Comparison of ENCODE assay signal across 9 cellular contexts in the genomic region with DNA sequence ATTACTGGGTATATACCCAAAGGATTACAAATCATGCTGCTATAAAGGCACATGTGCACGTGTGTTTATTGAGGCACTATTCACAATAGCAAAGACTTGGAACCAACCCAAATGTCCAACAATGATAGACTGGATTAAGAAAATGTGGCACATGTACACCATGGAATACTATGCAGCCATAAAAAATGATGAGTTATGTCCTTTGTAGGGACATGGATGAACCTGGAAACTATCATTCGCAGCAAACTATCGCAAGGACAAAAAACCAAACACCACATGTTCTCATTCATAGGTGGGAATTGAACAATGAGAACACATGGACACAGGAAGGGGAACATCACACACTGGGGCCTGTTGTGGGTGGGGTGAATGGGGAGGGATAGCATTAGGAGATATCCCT. TPM values are rescaled to one million over a fixed set of nuclear protein-coding genes. Genes with fewer than 3 reads are reported as not detected.
"Had no signal": no experiment of that assay in that cellular context is flagged by ENCODE, and none has a peak within 500 bp of the region (broad histone marks: within the 10 kb centered on the region; RNA-seq: fewer than 3 reads in every experiment).

No MANE protein-coding gene starts in this region.

RNA-seq across cellular contexts. Expression of a gene that starts 32.4 kb away (rescaled TPM):
- total RNA-seq: activated naive CD4-positive, alpha-beta T cell treated with anti-CD3 and anti-CD28 coated beads for 36 hours; activated naive CD4-positive, alpha-beta T cell treated with anti-CD3 and anti-CD28 coated beads, Interleukin-2, amount 50 U/mL, for 72 hours; activated naive CD8-positive, alpha-beta T cell treated with anti-CD3 and anti-CD28 coated beads, Interleukin-2, amount 10 ng/mL, durations not matched to agents 7 days and 5 days; activated T-cell treated with anti-CD3 and anti-CD28 coated beads, Interleukin-2, amount 50 U/mL, for 72 hours; activated T-helper 1 cell treated with anti-CD3 and anti-CD28 coated beads, Interleukin-12 subunit alpha, Interleukin-12 subunit beta, Interleukin-2, Interleukin-4 antibody, amounts not matched to agents 30 ng/mL and 10 ng/mL and 1 ng/mL, durations not matched to agents 14 hours and 24 hours and 36 hours; activated T-helper 17 cell treated with anti-CD3 and anti-CD28 coated beads, Interleukin-2, amount 50 U/mL, for 72 hours; activated T-helper 2 cell treated with anti-CD3 and anti-CD28 coated beads, Interferon-gamma antibody, Interleukin-2, Interleukin-4, amounts not matched to agents 10 μg/mL and 5 μg/mL and 100 μg/mL, durations not matched to agents 14 hours and 24 hours and 36 hours; bronchial epithelial cell had no signal
- polyA plus RNA-seq: aorta had no signal
